ENCODE assay signal across 9 cellular contexts in genomic region chr9:131419029-131419614, GRCh38. TPM values are rescaled to one million over a fixed set of nuclear protein-coding genes. Genes with fewer than 3 reads are reported as not detected.
A peak's percentile ranks its signal among the peaks of the same experiment; 100 is the strongest.
DNase-seq lines count a peak whose midpoint lies in the region; ATAC-seq and TF ChIP-seq lines count a peak whose summit lies in the region.
"Had no signal": no experiment of that assay in that cellular context is flagged by ENCODE, and none has a peak within 500 bp of the region (broad histone marks: within the 10 kb centered on the region; RNA-seq: fewer than 3 reads in every experiment).

No MANE protein-coding gene starts in this region.

- H3K9me3 ChIP-seq in Caco-2 = no peaks in the 10 kb centered on the region
- no peaks in the 10 kb centered on the region for H3K9me3 ChIP-seq in SJSA1 (replicated peaks)
- H3K9me3 ChIP-seq in prostate gland = no peaks in the 10 kb centered on the region
- no peaks in the 10 kb centered on the region for H3K9me3 ChIP-seq in Karpas-422 (ENCODE audit: low read length)

- CTCF ChIA-PET in Caco-2 (lab: Charles Lee) = interaction anchor here (0.6 kb wide), 1 partner anchor 59 kb away, joined by 3 read pairs; no protein-coding TSS in a partner anchor

- ATAC-seq in HG02885 (IDR thresholded peaks at IDR 0.05; ENCODE audit: poor library complexity, unreplicated experiment) (no peak), HG03280 (IDR thresholded peaks at IDR 0.05; ENCODE audit: unreplicated experiment) (no peak)

- no peak overlapping the region for H2AFZ ChIP-seq in Karpas-422 (ENCODE audit: low read length)
- H2AFZ ChIP-seq: parathyroid adenoma had no signal

- intact Hi-C loops in Caco-2 (cut with micrococcal nuclease; ENCODE audit: unreplicated experiment) = loop anchor here (5.0 kb wide), 1 partner anchor 52 kb away; no protein-coding TSS in a partner anchor
- intact Hi-C loops in prostate gland (cut with DNase I) = no loop called here

- no peak for DNase-seq in Caco-2
- DNase-seq in SJSA1 (ENCODE audit: low read depth in 1 of 2, low spot score in 2 of 2) = no peak
- DNase-seq in endothelial cell (ENCODE audit: low spot score) = no peak
- no peak for DNase-seq in prostate gland (ENCODE audit: low spot score)
- DNase-seq in Karpas-422 = no peak
- no peak for DNase-seq in kidney tubule cell (ENCODE audit: low spot score)

- H3K9ac ChIP-seq in Karpas-422 (ENCODE audit: low read length) = no peak overlapping the region
- H3K9ac ChIP-seq: parathyroid adenoma had no signal

- H3K9me3 Mint-ChIP-seq in Caco-2 (ENCODE audit: unreplicated experiment) (no peaks in the 10 kb centered on the region), endothelial cell (ENCODE audit: unreplicated experiment) (no peaks in the 10 kb centered on the region)

- H3K36me3 Mint-ChIP-seq in Caco-2 (ENCODE audit: insufficient read depth, unreplicated experiment) (peaks cover 81% of the 10 kb centered on the region), endothelial cell (ENCODE audit: low read depth, unreplicated experiment) (peaks cover 8% of the 10 kb centered on the region)

- no TSS peak for BruUV-seq in Caco-2 (replicated peaks; lab: Mats Ljungman, UMichigan)

- TF ChIP-seq POLR2A in prostate gland (IDR thresholded peaks at IDR 0.05) = no peak

- H3K4me1 ChIP-seq in Caco-2 (peaks cover 16% of the 10 kb centered on the region), SJSA1 (replicated peaks) (peaks cover 66% of the 10 kb centered on the region), prostate gland (replicated peaks) (peaks cover 53% of the 10 kb centered on the region), Karpas-422 (ENCODE audit: low read length) (no peaks in the 10 kb centered on the region; the same call in 1 of the 2 replicates)

- H3K36me3 ChIP-seq in Caco-2 (ENCODE audit: control insufficient read depth, insufficient read depth, low read length) (no peaks in the 10 kb centered on the region; the same call in 1 of the 2 replicates), SJSA1 (peaks cover 27% of the 10 kb centered on the region), prostate gland (no peaks in the 10 kb centered on the region), Karpas-422 (ENCODE audit: insufficient read depth, low read length) (peaks cover 17% of the 10 kb centered on the region)

- H3K4me3 Mint-ChIP-seq in Caco-2 (ENCODE audit: unreplicated experiment) = no peak overlapping the region
- peak overlapping the region; percentile 70 for H3K4me3 Mint-ChIP-seq in endothelial cell (ENCODE audit: unreplicated experiment)

- no peaks in the 10 kb centered on the region for H3K9me2 ChIP-seq in Karpas-422 (replicated peaks; ENCODE audit: insufficient read depth, low read length)

- TF ChIP-seq CTCF in Caco-2 (IDR thresholded peaks at IDR 0.05; ENCODE audit: insufficient read depth in 1 of 2, low read depth in 1 of 2, low read length in 1 of 2, severe bottlenecking in 1 of 2, unreplicated experiment in 1 of 2) (no peak), endothelial cell (IDR thresholded peaks at IDR 0.05; ENCODE audit: unreplicated experiment) (no peak), prostate gland (IDR thresholded peaks at IDR 0.05) (no peak)

- H3K27ac Mint-ChIP-seq in Caco-2 (ENCODE audit: unreplicated experiment) (peak overlapping the region; percentile 65), endothelial cell (ENCODE audit: unreplicated experiment) (peak overlapping the region; percentile 98)

- H3K27me3 ChIP-seq in Caco-2 (replicated peaks; ENCODE audit: control insufficient read depth, insufficient read depth, low read length) (no peaks in the 10 kb centered on the region), SJSA1 (replicated peaks) (no peaks in the 10 kb centered on the region), prostate gland (replicated peaks; ENCODE audit: insufficient read depth) (no peaks in the 10 kb centered on the region), Karpas-422 (ENCODE audit: low read length) (no peaks in the 10 kb centered on the region)

- no peak overlapping the region for H3K4me2 ChIP-seq in Karpas-422 (ENCODE audit: low read depth, low read length, poor library complexity, severe bottlenecking)

- H3K4me3 ChIP-seq in Caco-2 (ENCODE audit: low read depth, low read length) = no peak overlapping the region
- no peak overlapping the region for H3K4me3 ChIP-seq in SJSA1
- H3K4me3 ChIP-seq in prostate gland = no peak overlapping the region
- H3K4me3 ChIP-seq in Karpas-422 (ENCODE audit: low read length) = no peak overlapping the region

- peak overlapping the region; percentile 38; the same call in 1 of the 2 replicates for H3K27ac ChIP-seq in SJSA1
- H3K27ac ChIP-seq in prostate gland = peak overlapping the region; percentile 67 to 71
- H3K27ac ChIP-seq in Karpas-422 (ENCODE audit: low read length) = no peak overlapping the region

- POLR2A ChIA-PET in Caco-2 (lab: Charles Lee) = interaction anchor here (1.4 kb wide), 1 partner anchor 46 kb away, joined by 7 read pairs; no protein-coding TSS in a partner anchor

- H4K20me1 ChIP-seq in Karpas-422 (ENCODE audit: insufficient read depth, low read depth, low read length) = peaks cover 91% of the 10 kb centered on the region

- H3K4me1 Mint-ChIP-seq in Caco-2 (ENCODE audit: low read depth, unreplicated experiment) = peaks cover 55% of the 10 kb centered on the region
- H3K4me1 Mint-ChIP-seq in endothelial cell (ENCODE audit: unreplicated experiment) = peaks cover 71% of the 10 kb centered on the region

- no peaks in the 10 kb centered on the region for H3K27me3 Mint-ChIP-seq in Caco-2 (ENCODE audit: insufficient read depth, unreplicated experiment)
- H3K27me3 Mint-ChIP-seq in endothelial cell (ENCODE audit: unreplicated experiment) = peaks cover 14% of the 10 kb centered on the region

- WGBS in prostate gland = 37% methylated on average over 8 of the region's 8 CpGs

- peaks cover 100% of the 10 kb centered on the region for H3K79me2 ChIP-seq in Karpas-422 (ENCODE audit: low read length)

RNA-seq across cellular contexts. Expression of gene PRRC2B, which starts 25.2 kb away (rescaled TPM):
- total RNA-seq in Caco-2 (2022) (219 and 235 TPM in 2 replicates), endothelial cell (ENCODE audit: unreplicated experiment) (350 TPM), prostate gland (100 to 1,000 TPM in 1 of 2 donors, 10 to 100 TPM in 1; 94.7 to 197 TPM)
- 38.4 and 41.1 TPM in 2 replicates for total RNA-seq in SJSA1 (2014; rRNA removed; shearing (Covaris generic))
- 83.8 and 87.6 TPM in 2 replicates for total RNA-seq in Karpas-422 (2014; rRNA removed; shearing (Covaris generic); ENCODE audit: low replicate concordance)
